8 cellular contexts compared by ENCODE assay signal in genomic region chr15:90184786-90185704, GRCh38. TPM values are rescaled to one million over a fixed set of nuclear protein-coding genes. Genes with fewer than 3 reads are reported as not detected.
DNase-seq lines count a peak whose midpoint lies in the region; ATAC-seq and TF ChIP-seq lines count a peak whose summit lies in the region.

No MANE protein-coding gene starts in this region.

- H3K9ac ChIP-seq in adipocyte (ENCODE audit: low read length) = peak overlapping the region; percentile 76

- intact Hi-C loops in left ventricle myocardium superior (cut with micrococcal nuclease) = no loop called here
- intact Hi-C loops in posterior vena cava (cut with DNase I) = no loop called here

- DNase-seq in ELR (ENCODE audit: low read depth) (peak; percentile 63), LHCN-M2 (ENCODE audit: low read depth) (peak; percentile 48), adipocyte (ENCODE audit: low read depth) (peak; percentile 71), left ventricle myocardium superior (peak; percentile 83), posterior vena cava (ENCODE audit: low spot score) (peak; percentile 92), NCI-H446 treated with DMSO at 0.1 percent for 48 hours (lab: John Stamatoyannopoulos, UW) (no peak)

- peak overlapping the region; percentile 73 for H3K4me3 ChIP-seq in adipocyte (ENCODE audit: low read length)

- ATAC-seq in GM21723 (IDR thresholded peaks at IDR 0.05; ENCODE audit: unreplicated experiment) (peak; percentile 67), SK-N-SH treated with all-trans-retinoic acid at 6 μM for 48 hours (peak; percentile 90), left ventricle myocardium superior (peak; percentile 87)

- H3K27me3 ChIP-seq in adipocyte (replicated peaks; ENCODE audit: control insufficient read depth, insufficient read depth, low read length) = no peaks in the 10 kb centered on the region

- H3K36me3 ChIP-seq in adipocyte (ENCODE audit: control insufficient read depth, insufficient read depth, low read length, severe bottlenecking) = no peaks in the 10 kb centered on the region

- no peaks in the 10 kb centered on the region for H3K9me3 ChIP-seq in adipocyte (ENCODE audit: control insufficient read depth, low read length)

- H3K4me1 ChIP-seq in adipocyte (ENCODE audit: control insufficient read depth, insufficient read depth, low read length) = peaks cover 20% of the 10 kb centered on the region

TF ChIP-seq in SK-N-SH treated with all-trans-retinoic acid at 6 μM for 48 hours, 23 proteins besides CTCF, POLR2A, EP300 and RAD21:
- TF ChIP-seq ZNF565 (CRISPR knock-in tag; conservative IDR thresholded peaks at IDR 0.05; ENCODE audit: low read depth) = no peak
- TF ChIP-seq GLIS3 (CRISPR knock-in tag; IDR thresholded peaks at IDR 0.05) = no peak
- no peak for TF ChIP-seq ARNTL (CRISPR knock-in tag; IDR thresholded peaks at IDR 0.05; ENCODE audit: borderline replicate concordance, low read depth)
- no peak for TF ChIP-seq PPARA (CRISPR knock-in tag; IDR thresholded peaks at IDR 0.05; ENCODE audit: borderline replicate concordance)
- TF ChIP-seq POU6F1 (CRISPR knock-in tag; IDR thresholded peaks at IDR 0.05; ENCODE audit: borderline replicate concordance, low read depth) = no peak
- TF ChIP-seq CREB5 (CRISPR knock-in tag; IDR thresholded peaks at IDR 0.05; ENCODE audit: low read depth) = no peak
- no peak for TF ChIP-seq TOX (CRISPR knock-in tag; IDR thresholded peaks at IDR 0.05; ENCODE audit: borderline replicate concordance)
- TF ChIP-seq TSHZ2 (CRISPR knock-in tag; IDR thresholded peaks at IDR 0.05) = no peak
- no peak for TF ChIP-seq ZC3H10 (CRISPR knock-in tag; IDR thresholded peaks at IDR 0.05)
- TF ChIP-seq RARB (CRISPR knock-in tag; IDR thresholded peaks at IDR 0.05) = no peak
- no peak for TF ChIP-seq PATZ1 (CRISPR knock-in tag; IDR thresholded peaks at IDR 0.05; ENCODE audit: borderline replicate concordance)
- no peak for TF ChIP-seq OSR1 (CRISPR knock-in tag; IDR thresholded peaks at IDR 0.05)
- TF ChIP-seq ZFP30 (CRISPR knock-in tag; IDR thresholded peaks at IDR 0.05) = no peak

RNA-seq across cellular contexts. Expression of gene SEMA4B, which starts 16.1 kb away (rescaled TPM):
- total RNA-seq in LHCN-M2 (2014; rRNA removed) = 6.3 and 7.0 TPM in 2 replicates
- polyA plus RNA-seq in LHCN-M2 (2012) = 6.1 TPM
- 23.9 TPM for total RNA-seq in left ventricle myocardium superior
- total RNA-seq in posterior vena cava = 10 to 100 TPM; 21.1 to 22.7 TPM

RNA-seq across cellular contexts. Expression of gene CIB1, which starts 48.7 kb away (rescaled TPM):
- 13.7 and 25.8 TPM in 2 replicates for total RNA-seq in LHCN-M2 (2014; rRNA removed)
- 99.7 TPM for polyA plus RNA-seq in LHCN-M2 (2012)
- 71.7 TPM for total RNA-seq in left ventricle myocardium superior
- 10 to 100 TPM; 37.5 to 41.6 TPM for total RNA-seq in posterior vena cava

RNA-seq across cellular contexts. Expression of gene GDPGP1, which starts 49.0 kb away (rescaled TPM):
- total RNA-seq in LHCN-M2 (2014; rRNA removed) (4.5 and 4.7 TPM in 2 replicates), left ventricle myocardium superior (13.8 TPM), posterior vena cava (1 to 10 TPM; 4.1 to 5.9 TPM)
- 2.1 TPM for polyA plus RNA-seq in LHCN-M2 (2012)
